11 cellular contexts compared by ENCODE assay signal in genomic region chr19:16106121-16106520, GRCh38. TPM values are rescaled to one million over a fixed set of nuclear protein-coding genes. Genes with fewer than 3 reads are reported as not detected.
A peak's percentile ranks its signal among the peaks of the same experiment; 100 is the strongest.
DNase-seq lines count a peak whose midpoint lies in the region; ATAC-seq and TF ChIP-seq lines count a peak whose summit lies in the region.
"Had no signal": no experiment of that assay in that cellular context is flagged by ENCODE, and none has a peak within 500 bp of the region (broad histone marks: within the 10 kb centered on the region; RNA-seq: fewer than 3 reads in every experiment).

No MANE protein-coding gene starts in this region.

- TF ChIP-seq EP300 in Ishikawa (IDR thresholded peaks at IDR 0.05; ENCODE audit: borderline replicate concordance), result peak; percentile 48; the same call in 1 of the 2 replicates

- H3K4me3 Mint-ChIP-seq in activated CD4-positive, alpha-beta memory T cell treated with anti-CD3 and anti-CD28 coated beads, Interleukin-2, amount 10 ng/mL, durations not matched to agents 7 days and 5 days, result no peak overlapping the region
- H3K4me3 Mint-ChIP-seq: naive thymus-derived CD8-positive, alpha-beta T cell had no signal

- H3K27me3 Mint-ChIP-seq in activated CD4-positive, alpha-beta memory T cell treated with anti-CD3 and anti-CD28 coated beads, Interleukin-2, amount 10 ng/mL, durations not matched to agents 7 days and 5 days, result no peaks in the 10 kb centered on the region
- H3K27me3 Mint-ChIP-seq: naive thymus-derived CD8-positive, alpha-beta T cell had no signal

- CTCF ChIA-PET in activated CD4-positive, alpha-beta memory T cell treated with anti-CD3 and anti-CD28 coated beads, Interleukin-2, amount 10 ng/mL, durations not matched to agents 7 days and 5 days (lab: Charles Lee), result interaction anchor here (1.3 kb wide), 1 partner anchor 36 kb away, joined by 3 read pairs; no protein-coding TSS in a partner anchor

- H4K20me1 ChIP-seq in BLaER1, result no peaks in the 10 kb centered on the region

- no peak for ATAC-seq in HG02623 (IDR thresholded peaks at IDR 0.05; ENCODE audit: unreplicated experiment)
- ATAC-seq: naive thymus-derived CD8-positive, alpha-beta T cell had no signal

- peak overlapping the region; percentile 47 for H3K4me2 ChIP-seq in BLaER1

- H3K9ac ChIP-seq in BLaER1, result peak overlapping the region; percentile 38; the same call in 1 of the 2 replicates

- POLR2A ChIA-PET in activated CD4-positive, alpha-beta memory T cell treated with anti-CD3 and anti-CD28 coated beads, Interleukin-2, amount 10 ng/mL, durations not matched to agents 7 days and 5 days (lab: Charles Lee), result interaction anchor here (0.9 to 10.6 kb wide), 3 partner anchors 8 to 28 kb away, joined by 4 to 86 read pairs (median 73); partner anchors contain the start of gene TPM4

- H3K4me1 ChIP-seq in BLaER1, result peaks cover 28% of the 10 kb centered on the region

- no peak for TF ChIP-seq RAD21 in Ishikawa (IDR thresholded peaks at IDR 0.05; ENCODE audit: low read depth)

- H3K4me3 ChIP-seq in BLaER1, result no peak overlapping the region

- H3K36me3 Mint-ChIP-seq in activated CD4-positive, alpha-beta memory T cell treated with anti-CD3 and anti-CD28 coated beads, Interleukin-2, amount 10 ng/mL, durations not matched to agents 7 days and 5 days (ENCODE audit: low read depth), result peaks cover 30% of the 10 kb centered on the region

- H3K9me3 Mint-ChIP-seq in activated CD4-positive, alpha-beta memory T cell treated with anti-CD3 and anti-CD28 coated beads, Interleukin-2, amount 10 ng/mL, durations not matched to agents 7 days and 5 days, result no peaks in the 10 kb centered on the region
- H3K9me3 Mint-ChIP-seq: naive thymus-derived CD8-positive, alpha-beta T cell had no signal

- H3K9me3 ChIP-seq in BLaER1, result no peaks in the 10 kb centered on the region

- H3K4me1 Mint-ChIP-seq in activated CD4-positive, alpha-beta memory T cell treated with anti-CD3 and anti-CD28 coated beads, Interleukin-2, amount 10 ng/mL, durations not matched to agents 7 days and 5 days, result peaks cover 10% of the 10 kb centered on the region

- no peak for DNase-seq in activated CD4-positive, alpha-beta memory T cell treated with anti-CD3 and anti-CD28 coated beads, Interleukin-2, amount 10 ng/mL, durations not matched to agents 7 days and 5 days
- peak; percentile 72 for DNase-seq in left kidney (ENCODE audit: low read depth, low spot score)
- no peak for DNase-seq in SW 1271 (lab: John Stamatoyannopoulos, UW)
- DNase-seq in 8988T, result no peak
- no peak for DNase-seq in activated CD4-positive, CD25-positive, alpha-beta regulatory T cell treated with anti-CD3 and anti-CD28 coated beads, Interleukin-2, amount 50 U/mL, for 72 hours
- DNase-seq: DND-41; naive thymus-derived CD8-positive, alpha-beta T cell; NCI-H524 had no signal

- H3K27me3 ChIP-seq in BLaER1, result no peaks in the 10 kb centered on the region

- peak overlapping the region; percentile 47 for H3K27ac Mint-ChIP-seq in activated CD4-positive, alpha-beta memory T cell treated with anti-CD3 and anti-CD28 coated beads, Interleukin-2, amount 10 ng/mL, durations not matched to agents 7 days and 5 days

- H3K36me3 ChIP-seq in BLaER1, result peaks cover 32% of the 10 kb centered on the region

- peak overlapping the region; percentile 63 for H3K27ac ChIP-seq in BLaER1

TF ChIP-seq in Ishikawa, 13 proteins besides CTCF, POLR2A, EP300 and RAD21:
- TF ChIP-seq ZBTB7A (IDR thresholded peaks at IDR 0.05; ENCODE audit: low read depth) (no peak), TEAD4 (IDR thresholded peaks at IDR 0.05) (0 out of 2 replicates have a peak, but pooled peaks have one; percentile 43), TCF12 (IDR thresholded peaks at IDR 0.05; ENCODE audit: low read depth) (peak; percentile 35; the same call in 1 of the 2 replicates), YY1 (IDR thresholded peaks at IDR 0.05; ENCODE audit: low read depth) (no peak)
- TF ChIP-seq, protein P1, sequence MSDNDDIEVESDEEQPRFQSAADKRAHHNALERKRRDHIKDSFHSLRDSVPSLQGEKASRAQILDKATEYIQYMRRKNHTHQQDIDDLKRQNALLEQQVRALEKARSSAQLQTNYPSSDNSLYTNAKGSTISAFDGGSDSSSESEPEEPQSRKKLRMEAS (IDR thresholded peaks at IDR 0.05), result peak; percentile 61; the same call in 1 of the 2 replicates

RNA-seq across cellular contexts. Expression of gene RAB8A, which starts 5.6 kb away (rescaled TPM):
- 100 to 1,000 TPM; 141 to 147 TPM for total RNA-seq in activated CD4-positive, alpha-beta memory T cell treated with anti-CD3 and anti-CD28 coated beads, Interleukin-2, amount 10 ng/mL, durations not matched to agents 7 days and 5 days

RNA-seq across cellular contexts. Expression of gene TPM4, which starts 29.8 kb away (rescaled TPM):
- total RNA-seq in activated CD4-positive, alpha-beta memory T cell treated with anti-CD3 and anti-CD28 coated beads, Interleukin-2, amount 10 ng/mL, durations not matched to agents 7 days and 5 days, result 100 to 1,000 TPM; 592 to 611 TPM

RNA-seq across cellular contexts. Expression of gene HSH2D, which starts 37.4 kb away (rescaled TPM):
- 100 to 1,000 TPM; 101 to 110 TPM for total RNA-seq in activated CD4-positive, alpha-beta memory T cell treated with anti-CD3 and anti-CD28 coated beads, Interleukin-2, amount 10 ng/mL, durations not matched to agents 7 days and 5 days
